ENCODE assay signal across 8 cellular contexts in genomic region chr16:31143036-31143888, GRCh38. TPM values are rescaled to one million over a fixed set of nuclear protein-coding genes. Genes with fewer than 3 reads are reported as not detected.
DNase-seq lines count a peak whose midpoint lies in the region; ATAC-seq and TF ChIP-seq lines count a peak whose summit lies in the region.

No MANE protein-coding gene starts in this region.

- H3K27ac Mint-ChIP-seq in neural progenitor cell = no peak overlapping the region

- H3K36me3 Mint-ChIP-seq in neural progenitor cell = peaks cover 1% of the 10 kb centered on the region

- peaks cover 21% of the 10 kb centered on the region for H3K4me1 Mint-ChIP-seq in neural progenitor cell

- H3K4me1 ChIP-seq in BLaER1 = peaks cover 38% of the 10 kb centered on the region
- peaks cover 19% of the 10 kb centered on the region for H3K4me1 ChIP-seq in KMS-11 (ENCODE audit: low read depth, poor library complexity, severe bottlenecking)
- H3K4me1 ChIP-seq in neural progenitor cell = peaks cover 5% of the 10 kb centered on the region

- no peaks in the 10 kb centered on the region for H4K20me1 ChIP-seq in BLaER1
- no peaks in the 10 kb centered on the region for H4K20me1 ChIP-seq in KMS-11 (ENCODE audit: insufficient read depth)
- no peaks in the 10 kb centered on the region for H4K20me1 ChIP-seq in neural progenitor cell (ENCODE audit: low read depth)

- H3K9me3 Mint-ChIP-seq in neural progenitor cell = no peaks in the 10 kb centered on the region

- H3K9me3 ChIP-seq in BLaER1 = no peaks in the 10 kb centered on the region
- H3K9me3 ChIP-seq in neural progenitor cell (ENCODE audit: low read depth) = no peaks in the 10 kb centered on the region

- H3K4me2 ChIP-seq in BLaER1 = peak overlapping the region; percentile 83
- H3K4me2 ChIP-seq in KMS-11 = peak overlapping the region; percentile 77
- H3K4me2 ChIP-seq in neural progenitor cell = peak overlapping the region; percentile 79

- peak overlapping the region; percentile 64 for H3K4me3 ChIP-seq in BLaER1
- H3K4me3 ChIP-seq in KMS-11 (IDR thresholded peaks at IDR 0.05; ENCODE audit: insufficient read depth, low read depth, low read length) = no peak overlapping the region
- peak overlapping the region; percentile 80 for H3K4me3 ChIP-seq in coronary artery
- H3K4me3 ChIP-seq in neural progenitor cell = no peak overlapping the region

- DNase-seq in coronary artery (ENCODE audit: low spot score) = no peak
- no peak for DNase-seq in neural progenitor cell (ENCODE audit: low spot score)
- no peak for DNase-seq in NCI-H2107 treated with DMSO at 0.1 percent for 48 hours (lab: John Stamatoyannopoulos, UW; ENCODE audit: unreplicated experiment)

- peaks cover 12% of the 10 kb centered on the region for H3K27me3 Mint-ChIP-seq in neural progenitor cell (ENCODE audit: insufficient read depth, low read depth)

- peaks cover 14% of the 10 kb centered on the region for H3F3A ChIP-seq in neural progenitor cell (ENCODE audit: low read depth)

- no peaks in the 10 kb centered on the region for H3K36me3 ChIP-seq in BLaER1
- H3K36me3 ChIP-seq in KMS-11 (ENCODE audit: insufficient read depth) = no peaks in the 10 kb centered on the region
- H3K36me3 ChIP-seq in neural progenitor cell = no peaks in the 10 kb centered on the region

- peak overlapping the region; percentile 98 for H2AFZ ChIP-seq in KMS-11 (ENCODE audit: low read depth)
- peak overlapping the region; percentile 98 for H2AFZ ChIP-seq in neural progenitor cell (replicated peaks)

- peak overlapping the region; percentile 85 for H3K27ac ChIP-seq in BLaER1
- no peak overlapping the region for H3K27ac ChIP-seq in KMS-11
- peak overlapping the region in 1 of 2 donors; percentile 90 for H3K27ac ChIP-seq in coronary artery
- no peak overlapping the region for H3K27ac ChIP-seq in neural progenitor cell

- peak overlapping the region; percentile 80 for H3K9ac ChIP-seq in BLaER1
- H3K9ac ChIP-seq in KMS-11 = peak overlapping the region; percentile 58; the same call in 1 of the 2 replicates
- no peak overlapping the region for H3K9ac ChIP-seq in neural progenitor cell

- H3K27me3 ChIP-seq in BLaER1 (no peaks in the 10 kb centered on the region), KMS-11 (ENCODE audit: insufficient read depth, low read depth) (no peaks in the 10 kb centered on the region; the same call in 1 of the 2 replicates), neural progenitor cell (peaks cover 43% of the 10 kb centered on the region)

- peak overlapping the region; percentile 70 for H3K4me3 Mint-ChIP-seq in neural progenitor cell

- ATAC-seq in HG03432 (IDR thresholded peaks at IDR 0.05; ENCODE audit: unreplicated experiment) (no peak), GM21737 (IDR thresholded peaks at IDR 0.05; ENCODE audit: unreplicated experiment) (no peak), HG03521 (IDR thresholded peaks at IDR 0.05; ENCODE audit: unreplicated experiment) (no peak)

- TF ChIP-seq CTCF in KMS-11 (conservative IDR thresholded peaks at IDR 0.05; ENCODE audit: low read depth, low read length) (no peak), coronary artery (IDR thresholded peaks at IDR 0.05) (no peak), neural progenitor cell (IDR thresholded peaks at IDR 0.05) (peak; percentile 13)

- H3K79me2 ChIP-seq in KMS-11 (ENCODE audit: insufficient read depth, low read depth) = no peaks in the 10 kb centered on the region
- no peaks in the 10 kb centered on the region for H3K79me2 ChIP-seq in neural progenitor cell (ENCODE audit: low read depth)

RNA-seq across cellular contexts. Expression of gene PRSS36, which starts 6.6 kb away (rescaled TPM):
- total RNA-seq in neural progenitor cell (ENCODE audit: low replicate concordance) = 0.30 and 0.68 TPM in 2 replicates

RNA-seq across cellular contexts. Expression of gene PRSS8, which starts 7.7 kb away (rescaled TPM):
- 2.7 and 17.6 TPM in 2 replicates for total RNA-seq in neural progenitor cell (ENCODE audit: low replicate concordance)

RNA-seq across cellular contexts. Expression of gene KAT8, which starts 25.8 kb away (rescaled TPM):
- 59.7 and 71.7 TPM in 2 replicates for total RNA-seq in neural progenitor cell (ENCODE audit: low replicate concordance)

RNA-seq across cellular contexts. Expression of gene BCKDK, which starts 35.1 kb away (rescaled TPM):
- 19.8 and 38.1 TPM in 2 replicates for total RNA-seq in neural progenitor cell (ENCODE audit: low replicate concordance)

RNA-seq across cellular contexts. Expression of gene FUS, which starts 36.7 kb away (rescaled TPM):
- total RNA-seq in neural progenitor cell (ENCODE audit: low replicate concordance) = 81.7 and 127 TPM in 2 replicates

Comparison
In these comparisons a context has a peak if more than half of its experiments do, and no peak if none do; other contexts are left out.
1. H3K4me3 ChIP-seq: peak in BLaER1 (single experiment) and coronary artery (single experiment); none in KMS-11 (single experiment) and neural progenitor cell (single experiment).
2. Peak in every context shown above with its lines, with median percentiles within 50 percentile points of each other: H3K4me2 ChIP-seq.